28 cellular contexts compared by ENCODE assay signal in the genomic region with DNA sequence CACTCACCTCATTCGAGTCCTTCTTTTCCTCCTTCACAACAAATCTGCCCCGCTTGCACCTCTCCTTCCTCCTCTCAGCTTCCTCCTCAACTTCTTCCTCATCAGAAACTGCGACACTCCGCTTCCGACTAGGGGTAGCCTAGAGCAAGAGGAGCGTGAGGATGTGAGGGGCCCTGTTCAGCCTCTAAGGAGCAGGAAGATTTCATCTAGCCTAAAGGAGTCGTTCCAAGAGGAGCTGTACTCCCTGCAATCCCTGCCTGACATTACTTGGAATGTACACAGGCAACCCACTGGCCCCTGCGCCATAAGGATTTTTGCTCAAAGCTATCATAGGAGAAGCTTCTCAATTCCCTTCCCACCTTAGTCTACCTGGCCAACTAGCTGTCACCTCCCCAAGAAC.
"Had no signal": no experiment of that assay in that cellular context is flagged by ENCODE, and none has a peak within 500 bp of the region (broad histone marks: within the 10 kb centered on the region; RNA-seq: fewer than 3 reads in every experiment).

No MANE protein-coding gene starts in this region.

- H3K27ac ChIP-seq: breast epithelium, epithelial cell of prostate, left ventricle myocardium inferior, pancreas, prostate gland, skin epidermis, thyroid gland, upper lobe of left lung, vagina had no signal

- H3K4me3 Mint-ChIP-seq: activated CD4-positive, alpha-beta memory T cell treated with anti-CD3 and anti-CD28 coated beads for 36 hours; activated naive CD4-positive, alpha-beta T cell treated with anti-CD3 and anti-CD28 coated beads for 36 hours; nephron progenitor cell; stimulated activated memory B cell treated with anti-CD40 and anti-IgM and Interleukin-4, amounts not matched to agents 10 μg/mL and 1 μg/mL and 100 μg/mL, for 72 hours; stimulated activated naive CD8-positive, alpha-beta T cell treated with anti-CD3 and anti-CD28 coated beads, Interleukin-15, amount 100 ng/mL, for 72 hours; T-cell; T-helper 2 cell treated with Interferon-gamma antibody and Interleukin-4, amounts not matched to agents 5 μg/mL and 100 μg/mL, for 36 hours had no signal

- H3K27ac Mint-ChIP-seq: nephron progenitor cell; stimulated activated memory B cell treated with anti-CD40 and anti-IgM and Interleukin-4, amounts not matched to agents 10 μg/mL and 1 μg/mL and 100 μg/mL, for 72 hours; T-helper 2 cell treated with Interferon-gamma antibody and Interleukin-4, amounts not matched to agents 5 μg/mL and 100 μg/mL, for 36 hours had no signal

- DNase-seq: activated CD4-positive, alpha-beta memory T cell treated with anti-CD3 and anti-CD28 coated beads for 36 hours; activated CD4-positive, alpha-beta T cell treated with anti-CD3 and anti-CD28 coated beads for 48 hours; activated CD8-positive, alpha-beta memory T cell treated with anti-CD3 and anti-CD28 coated beads, Interleukin-2, amount 50 U/mL, for 4 hours; activated effector memory CD4-positive, alpha-beta T cell treated with Interleukin-2 at 50 U/mL for 16 hours; activated naive CD4-positive, alpha-beta T cell treated with anti-CD3 and anti-CD28 coated beads for 36 hours; activated T-cell treated with anti-CD3 and anti-CD28 coated beads, Interleukin-2, amount 50 U/mL, for 48 hours; dermis blood vessel endothelial cell; effector CD4-positive, alpha-beta T cell; left ventricle myocardium inferior; mesendoderm; nephron progenitor cell; pancreas; retina; stimulated activated CD4-positive, alpha-beta T cell treated with anti-CD3 and anti-CD28 coated beads, Interleukin-4, amount 100 ng/mL, for 24 hours; stimulated activated naive CD8-positive, alpha-beta T cell treated with anti-CD3 and anti-CD28 coated beads, Interleukin-15, amount 100 ng/mL, for 72 hours; substantia nigra; T-cell; thyroid gland; upper lobe of left lung had no signal

- H3K9me3 ChIP-seq: breast epithelium, left ventricle myocardium inferior, pancreas, prostate gland, thyroid gland, upper lobe of left lung, vagina had no signal

- H3K4me3 ChIP-seq: breast epithelium, left ventricle myocardium inferior, lung, pancreas, prostate gland, skin epidermis, thyroid gland, upper lobe of left lung, vagina had no signal

- ATAC-seq: pancreas; sciatic nerve; stimulated activated memory B cell treated with anti-CD40 and anti-IgM and Interleukin-4, amounts not matched to agents 10 μg/mL and 1 μg/mL and 100 μg/mL, for 72 hours; stimulated activated naive CD8-positive, alpha-beta T cell treated with anti-CD3 and anti-CD28 coated beads, Interleukin-15, amount 100 ng/mL, for 72 hours; T-cell had no signal

- H3K4me1 ChIP-seq: breast epithelium, pancreas, prostate gland, thyroid gland, upper lobe of left lung, vagina had no signal

- H3K27me3 ChIP-seq: breast epithelium, pancreas, thyroid gland, upper lobe of left lung, vagina had no signal

- H3K27me3 Mint-ChIP-seq: activated CD4-positive, alpha-beta memory T cell treated with anti-CD3 and anti-CD28 coated beads for 36 hours; stimulated activated memory B cell treated with anti-CD40 and anti-IgM and Interleukin-4, amounts not matched to agents 10 μg/mL and 1 μg/mL and 100 μg/mL, for 72 hours; stimulated activated naive CD8-positive, alpha-beta T cell treated with anti-CD3 and anti-CD28 coated beads, Interleukin-15, amount 100 ng/mL, for 72 hours; T-cell had no signal

- H3K9me3 Mint-ChIP-seq: activated CD4-positive, alpha-beta memory T cell treated with anti-CD3 and anti-CD28 coated beads for 36 hours; activated naive CD4-positive, alpha-beta T cell treated with anti-CD3 and anti-CD28 coated beads for 36 hours; nephron progenitor cell; stimulated activated memory B cell treated with anti-CD40 and anti-IgM and Interleukin-4, amounts not matched to agents 10 μg/mL and 1 μg/mL and 100 μg/mL, for 72 hours; stimulated activated naive CD8-positive, alpha-beta T cell treated with anti-CD3 and anti-CD28 coated beads, Interleukin-15, amount 100 ng/mL, for 72 hours; T-cell; T-helper 2 cell treated with Interferon-gamma antibody and Interleukin-4, amounts not matched to agents 5 μg/mL and 100 μg/mL, for 36 hours had no signal

- H3K4me1 Mint-ChIP-seq: stimulated activated memory B cell treated with anti-CD40 and anti-IgM and Interleukin-4, amounts not matched to agents 10 μg/mL and 1 μg/mL and 100 μg/mL, for 72 hours had no signal
